ENCODE assay signal across 14 cellular contexts in genomic region chr5:78419396-78419795, GRCh38.
"Had no signal": no experiment of that assay in that cellular context is flagged by ENCODE, and none has a peak within 500 bp of the region (broad histone marks: within the 10 kb centered on the region; RNA-seq: fewer than 3 reads in every experiment).

No MANE protein-coding gene starts in this region.

- DNase-seq: activated CD4-positive, alpha-beta T cell treated with anti-CD3 and anti-CD28 coated beads, Interleukin-2, amount 50 U/mL, for 4 hours; activated CD4-positive, CD25-positive, alpha-beta regulatory T cell treated with anti-CD3 and anti-CD28 coated beads, Interleukin-2, amount 50 U/mL, for 72 hours; activated naive CD4-positive, alpha-beta T cell treated with anti-CD3 and anti-CD28 coated beads, Interleukin-2, amount 50 U/mL, for 16 hours; glutamatergic neuron; left ventricle myocardium inferior; mucosa of descending colon; naive thymus-derived CD4-positive, alpha-beta T cell; pancreas; stimulated activated CD4-positive, alpha-beta T cell treated with anti-CD3 and anti-CD28 coated beads, Interleukin-12 subunit alpha, Interleukin-12 subunit beta, amount 100 ng/mL, for 4 hours; tibial artery; uterus had no signal

- H3K27ac ChIP-seq: cardiac muscle cell, left ventricle myocardium inferior, pancreas, tibial artery, uterus had no signal

- ATAC-seq: esophagus mucosa; mucosa of descending colon; naive thymus-derived CD4-positive, alpha-beta T cell; pancreas; stimulated activated memory B cell treated with anti-CD40 and anti-IgM and Interleukin-4, amounts not matched to agents 10 μg/mL and 1 μg/mL and 100 μg/mL, for 72 hours had no signal

- H3K9me3 ChIP-seq: left ventricle myocardium inferior, mucosa of descending colon, pancreas, tibial artery, uterus had no signal

- H3K4me3 ChIP-seq: cardiac muscle cell, left ventricle myocardium inferior, mucosa of descending colon, pancreas, tibial artery, uterus had no signal

- H3K4me1 ChIP-seq: left ventricle myocardium inferior, tibial artery had no signal

- H3K36me3 ChIP-seq: uterus had no signal

- H3K27me3 ChIP-seq: cardiac muscle cell, pancreas, tibial artery, uterus had no signal

- FAIRE-seq: pancreas had no signal
